30 cellular contexts compared by ENCODE assay signal in the genomic region with DNA sequence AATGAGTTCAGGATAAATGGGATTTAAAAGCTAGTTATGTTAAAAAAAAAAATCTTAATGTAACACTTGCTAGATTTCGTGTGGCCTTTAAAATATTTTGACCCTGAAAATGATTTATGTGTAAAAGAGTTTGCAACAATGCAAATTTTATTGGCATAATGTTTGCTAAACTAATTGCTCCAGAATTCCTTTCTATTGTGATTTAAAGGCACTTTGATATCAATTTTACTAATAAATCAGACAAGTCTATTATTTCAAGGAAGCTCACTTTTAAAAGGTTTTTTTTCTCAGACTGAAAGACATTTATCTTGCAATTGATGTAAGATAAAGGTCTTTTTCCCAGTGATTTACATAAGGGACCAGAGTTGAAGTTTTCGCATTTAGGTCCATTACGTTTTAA.
"Had no signal": no experiment of that assay in that cellular context is flagged by ENCODE, and none has a peak within 500 bp of the region (broad histone marks: within the 10 kb centered on the region; RNA-seq: fewer than 3 reads in every experiment).

No MANE protein-coding gene starts in this region.

- H3K27me3 ChIP-seq: esophagus squamous epithelium, heart right ventricle, pancreas, right atrium auricular region, suprapubic skin, transverse colon, upper lobe of right lung, uterus had no signal

- H3K27ac Mint-ChIP-seq: immature natural killer cell; natural killer cell; stimulated activated naive CD8-positive, alpha-beta T cell treated with anti-CD3 and anti-CD28 coated beads, Interleukin-15, amount 100 ng/mL, for 72 hours had no signal

- H3K27me3 Mint-ChIP-seq: memory B cell; stimulated activated naive CD8-positive, alpha-beta T cell treated with anti-CD3 and anti-CD28 coated beads, Interleukin-15, amount 100 ng/mL, for 72 hours had no signal

- H3K4me1 ChIP-seq: heart right ventricle, lower lobe of right lung, prostate gland, right atrium auricular region, transverse colon, upper lobe of right lung, uterus had no signal

- H3K4me2 ChIP-seq: smooth muscle cell had no signal

- ATAC-seq: heart right ventricle; left ventricle myocardium superior; lower lobe of right lung; natural killer cell; pancreas; sciatic nerve; stimulated activated naive CD8-positive, alpha-beta T cell treated with anti-CD3 and anti-CD28 coated beads, Interleukin-15, amount 100 ng/mL, for 72 hours; upper lobe of right lung had no signal

- H3K4me1 Mint-ChIP-seq: natural killer cell had no signal

- H3K9me3 Mint-ChIP-seq: immature natural killer cell; memory B cell; natural killer cell; stimulated activated naive CD8-positive, alpha-beta T cell treated with anti-CD3 and anti-CD28 coated beads, Interleukin-15, amount 100 ng/mL, for 72 hours had no signal

- H3K27ac ChIP-seq: coronary artery, esophagus squamous epithelium, heart right ventricle, lower lobe of right lung, pancreas, prostate gland, right atrium auricular region, suprapubic skin, transverse colon, upper lobe of right lung, uterus had no signal

- H3K9me3 ChIP-seq: esophagus squamous epithelium, heart right ventricle, lower lobe of right lung, pancreas, prostate gland, right atrium auricular region, suprapubic skin, transverse colon, upper lobe of right lung, uterus had no signal

- DNase-seq: effector memory CD4-positive, alpha-beta T cell; erythroblast; esophagus squamous epithelium; foreskin melanocyte; glutamatergic neuron; heart right ventricle; hypothalamus; immature natural killer cell; islet precursor cell; left ventricle myocardium superior; lower lobe of right lung; natural killer cell; occipital lobe; pancreas; stimulated activated CD4-positive, alpha-beta T cell treated with anti-CD3 and anti-CD28 coated beads, Interleukin-12 subunit alpha, Interleukin-12 subunit beta, amount 100 ng/mL, for 4 hours; stimulated activated CD4-positive, alpha-beta T cell treated with anti-CD3 and anti-CD28 coated beads, Interleukin-1b, Interleukin-23, amount 100 ng/mL, for 48 hours; stimulated activated CD4-positive, alpha-beta T cell treated with anti-CD3 and anti-CD28 coated beads, Interleukin-4, amount 100 ng/mL, for 1 hour; stimulated activated CD8-positive, alpha-beta memory T cell treated with anti-CD3 and anti-CD28 coated beads, Interleukin-4, amount 100 ng/mL, for 48 hours; stimulated activated naive CD4-positive, alpha-beta T cell; stimulated activated naive CD8-positive, alpha-beta T cell treated with anti-CD3 and anti-CD28 coated beads, Interleukin-15, amount 100 ng/mL, for 72 hours; transverse colon; upper lobe of right lung; uterus had no signal

- H3K36me3 ChIP-seq: esophagus squamous epithelium, heart right ventricle, lower lobe of right lung, pancreas, prostate gland, right atrium auricular region, suprapubic skin, transverse colon, upper lobe of right lung, uterus had no signal

- H3K4me3 Mint-ChIP-seq: immature natural killer cell; natural killer cell; stimulated activated naive CD8-positive, alpha-beta T cell treated with anti-CD3 and anti-CD28 coated beads, Interleukin-15, amount 100 ng/mL, for 72 hours had no signal

- H3K4me3 ChIP-seq: coronary artery, esophagus squamous epithelium, heart right ventricle, lower lobe of right lung, pancreas, prostate gland, right atrium auricular region, smooth muscle cell, suprapubic skin, transverse colon, upper lobe of right lung, uterus had no signal

- H3K36me3 Mint-ChIP-seq: natural killer cell had no signal
